Comparison of ENCODE assay signal across 24 cellular contexts in the genomic region with DNA sequence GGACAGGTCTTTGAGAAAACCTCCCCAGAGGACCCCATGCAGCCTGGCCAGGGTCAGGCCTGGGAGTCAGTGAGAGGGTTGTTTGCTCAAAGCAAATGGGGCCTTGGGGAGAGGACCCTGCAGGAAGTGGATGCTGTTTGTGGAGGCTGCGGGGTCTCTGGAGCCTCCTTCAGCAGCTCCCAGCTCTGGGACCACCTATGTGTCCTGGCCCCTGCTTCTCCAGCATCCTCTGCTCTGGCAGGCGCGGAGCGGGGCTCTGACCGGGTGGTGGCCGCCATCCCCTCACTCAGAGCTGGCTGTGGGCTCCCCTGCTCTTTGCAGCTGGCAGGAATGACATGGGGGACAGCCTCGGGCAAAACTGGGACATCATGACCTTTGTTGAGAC. TPM values are rescaled to one million over a fixed set of nuclear protein-coding genes. Genes with fewer than 3 reads are reported as not detected.
"Had no signal": no experiment of that assay in that cellular context is flagged by ENCODE, and none has a peak within 500 bp of the region (broad histone marks: within the 10 kb centered on the region; RNA-seq: fewer than 3 reads in every experiment).

No MANE protein-coding gene starts in this region.

- H3K36me3 ChIP-seq: SJCRH30 had no signal

- H3K9me3 ChIP-seq: SJCRH30 had no signal

- H3K27ac ChIP-seq: RWPE1, SJCRH30 had no signal

- ATAC-seq: Panc1, PC-3, SK-N-SH treated with all-trans-retinoic acid at 6 μM for 48 hours had no signal

- H3K27me3 ChIP-seq: SJCRH30 had no signal

- H3K4me3 ChIP-seq: SJCRH30 had no signal

- DNase-seq: IMR-90, Kasumi-1, KG1, MM.1S, NCI-H1092 treated with DMSO at 0.1 percent for 48 hours, NCI-H1436, NCI-H187, NCI-H2029, NCI-H2081 treated with DMSO at 0.1 percent for 48 hours, NCI-H2171, NCI-H226, NCI-H446, NCI-H510A, NCI-H524 treated with DMSO at 0.1 percent for 48 hours, NCI-H69, NCI-H774, PC-3, SHP77 treated with DMSO at 0.1 percent for 48 hours had no signal

RNA-seq across cellular contexts. Expression of gene CIBAR2, which starts 29.8 kb away (rescaled TPM):
- total RNA-seq: HT-29, M059J, PC-3 had no signal
